18 cellular contexts compared by ENCODE assay signal in the genomic region with DNA sequence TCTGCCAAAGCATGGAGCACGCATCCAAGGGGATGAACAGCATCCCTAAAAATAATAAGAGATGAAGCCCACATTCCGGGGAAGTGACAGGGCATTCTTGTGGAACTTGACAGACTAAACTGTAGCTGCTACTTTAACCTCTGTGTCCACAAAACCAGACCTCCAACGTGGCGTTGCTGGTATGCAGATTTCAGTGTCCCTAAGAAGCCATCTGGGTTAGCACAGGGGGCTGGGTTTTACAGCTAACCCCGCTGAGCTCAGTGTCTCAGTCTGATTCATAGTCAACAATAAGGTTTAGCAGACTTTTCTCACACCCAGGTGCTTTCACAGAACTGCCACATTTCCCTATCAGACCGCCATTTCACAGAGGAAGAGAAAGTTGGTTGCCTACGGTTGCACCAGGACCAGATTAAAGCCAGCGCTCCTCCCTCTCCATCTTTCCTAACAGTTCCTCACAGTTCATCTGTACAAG.
"Had no signal": no experiment of that assay in that cellular context is flagged by ENCODE, and none has a peak within 500 bp of the region (broad histone marks: within the 10 kb centered on the region; RNA-seq: fewer than 3 reads in every experiment).

No MANE protein-coding gene starts in this region.

- H3K27me3 Mint-ChIP-seq: activated CD8-positive, alpha-beta T cell treated with anti-CD3 and anti-CD28 coated beads for 36 hours; activated naive CD8-positive, alpha-beta T cell; stimulated activated naive B cell treated with anti-CD40 and anti-IgM and Interleukin-4, amounts not matched to agents 10 μg/mL and 1 μg/mL and 100 μg/mL, for 72 hours had no signal

- H3K4me3 Mint-ChIP-seq: activated CD8-positive, alpha-beta T cell treated with anti-CD3 and anti-CD28 coated beads for 36 hours; activated naive CD8-positive, alpha-beta T cell; naive B cell; stimulated activated naive B cell treated with anti-CD40 and anti-IgM and Interleukin-4, amounts not matched to agents 10 μg/mL and 1 μg/mL and 100 μg/mL, for 72 hours had no signal

- H3K4me1 Mint-ChIP-seq: naive B cell; stimulated activated naive B cell treated with anti-CD40 and anti-IgM and Interleukin-4, amounts not matched to agents 10 μg/mL and 1 μg/mL and 100 μg/mL, for 72 hours had no signal

- H3K4me1 ChIP-seq: colonic mucosa, parathyroid adenoma, thyroid gland, vagina had no signal

- H3K9me3 ChIP-seq: body of pancreas, colonic mucosa, thyroid gland, vagina had no signal

- H3K36me3 ChIP-seq: colonic mucosa, vagina had no signal

- H3K36me3 Mint-ChIP-seq: activated naive CD8-positive, alpha-beta T cell; naive B cell; stimulated activated naive B cell treated with anti-CD40 and anti-IgM and Interleukin-4, amounts not matched to agents 10 μg/mL and 1 μg/mL and 100 μg/mL, for 72 hours had no signal

- H3K27ac ChIP-seq: body of pancreas, colonic mucosa, parathyroid adenoma, thyroid gland, vagina had no signal

- H3K27ac Mint-ChIP-seq: activated CD8-positive, alpha-beta T cell treated with anti-CD3 and anti-CD28 coated beads for 36 hours; activated naive CD8-positive, alpha-beta T cell; naive B cell; stimulated activated naive B cell treated with anti-CD40 and anti-IgM and Interleukin-4, amounts not matched to agents 10 μg/mL and 1 μg/mL and 100 μg/mL, for 72 hours had no signal

- H3K9me3 Mint-ChIP-seq: activated CD8-positive, alpha-beta T cell treated with anti-CD3 and anti-CD28 coated beads for 36 hours; stimulated activated naive B cell treated with anti-CD40 and anti-IgM and Interleukin-4, amounts not matched to agents 10 μg/mL and 1 μg/mL and 100 μg/mL, for 72 hours had no signal

- H3K4me3 ChIP-seq: body of pancreas, colonic mucosa, thyroid gland, vagina had no signal

- DNase-seq: activated CD4-positive, alpha-beta T cell treated with anti-CD3 and anti-CD28 coated beads for 4 hours; activated CD8-positive, alpha-beta T cell treated with anti-CD3 and anti-CD28 coated beads for 36 hours; activated effector memory CD4-positive, alpha-beta T cell treated with anti-CD3 and anti-CD28 coated beads, Interleukin-2, amount 50 U/mL, for 16 hours; activated T-cell treated with anti-CD3 and anti-CD28 coated beads, Interleukin-2, amount 50 U/mL, for 48 hours; amniotic stem cell; body of pancreas; caudate nucleus; colonic mucosa; hypothalamus; midbrain; naive B cell; stimulated activated CD4-positive, alpha-beta T cell treated with anti-CD3 and anti-CD28 coated beads, Interleukin-2, amount 100 ng/mL, for 48 hours; stimulated activated naive B cell treated with anti-CD40 and anti-IgM and Interleukin-4, amounts not matched to agents 10 μg/mL and 1 μg/mL and 100 μg/mL, for 72 hours; T-helper 2 cell; thyroid gland had no signal

- H3K27me3 ChIP-seq: body of pancreas, colonic mucosa, thyroid gland, vagina had no signal
